In the genomic region with DNA sequence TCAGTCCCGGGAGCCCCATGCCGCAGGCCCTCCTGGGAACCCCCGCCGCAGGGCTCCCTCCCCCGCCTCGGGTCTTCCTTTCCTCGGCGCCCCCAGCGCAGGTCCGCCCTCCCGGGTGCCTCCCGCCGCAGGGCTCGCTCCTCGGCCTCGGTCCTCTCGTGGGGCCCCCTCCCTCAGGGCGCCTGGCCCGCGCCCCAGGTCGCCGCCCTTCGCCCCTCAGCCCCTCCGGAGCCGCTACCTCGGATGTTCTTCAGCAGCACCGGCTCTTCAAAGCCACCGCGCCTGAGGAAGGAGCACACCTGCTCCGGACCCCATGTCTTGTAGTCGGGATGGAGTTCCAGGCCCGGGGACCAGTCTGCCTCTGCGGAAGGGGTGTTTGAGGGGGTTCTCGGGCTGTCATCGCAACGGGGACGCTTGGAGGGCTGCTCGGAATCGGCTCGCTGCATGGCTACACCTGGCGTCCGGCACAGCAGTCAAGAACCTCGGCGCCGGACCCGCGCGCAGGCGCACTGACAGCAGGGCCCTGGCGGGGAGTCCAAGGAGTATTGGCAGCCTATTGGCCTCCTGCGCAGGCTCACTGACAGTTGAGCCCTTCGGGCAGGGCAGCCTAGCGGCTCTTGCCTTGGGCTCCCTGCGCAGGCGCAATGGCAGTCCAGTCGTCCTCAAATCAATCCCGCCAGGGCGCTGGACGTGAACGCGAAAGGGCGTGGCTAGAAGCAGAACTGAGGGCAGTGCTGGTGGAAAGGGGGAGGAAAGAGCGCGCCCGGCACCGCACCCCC, we compare ENCODE assay signal across 1 cellular context.
TF ChIP-seq lines count a peak whose summit lies in the region.

A gene (minus strand): TSS at position 511 of the 779 bp plus-strand sequence. CDS start 65 bp downstream, at position 446.

TF ChIP-seq in K562, 482 proteins besides CTCF, POLR2A, EP300 and RAD21 (continued from another document):
- TF ChIP-seq ETV1 (tag; conservative IDR thresholded peaks at IDR 0.05; ENCODE audit: low read depth) (no peak), SMAD4 (CRISPR knock-in tag; conservative IDR thresholded peaks at IDR 0.05) (no peak), DMBX1 (CRISPR knock-in tag; IDR thresholded peaks at IDR 0.05; ENCODE audit: borderline replicate concordance) (no peak), MAFK (IDR thresholded peaks at IDR 0.05; ENCODE audit: low read length) (no peak), TAF1 (IDR thresholded peaks at IDR 0.05; ENCODE audit: control insufficient read depth, extremely low read depth, insufficient read depth, low read length, severe bottlenecking) (peak; percentile 48), ZNF699 (CRISPR knock-in tag; IDR thresholded peaks at IDR 0.05; ENCODE audit: insufficient replicate concordance) (no peak)
- TF ChIP-seq, protein P1, sequence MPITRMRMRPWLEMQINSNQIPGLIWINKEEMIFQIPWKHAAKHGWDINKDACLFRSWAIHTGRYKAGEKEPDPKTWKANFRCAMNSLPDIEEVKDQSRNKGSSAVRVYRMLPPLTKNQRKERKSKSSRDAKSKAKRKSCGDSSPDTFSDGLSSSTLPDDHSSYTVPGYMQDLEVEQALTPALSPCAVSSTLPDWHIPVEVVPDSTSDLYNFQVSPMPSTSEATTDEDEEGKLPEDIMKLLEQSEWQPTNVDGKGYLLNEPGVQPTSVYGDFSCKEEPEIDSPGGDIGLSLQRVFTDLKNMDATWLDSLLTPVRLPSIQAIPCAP (CRISPR knock-in tag; IDR thresholded peaks at IDR 0.05; ENCODE audit: borderline replicate concordance) = no peak
- TF ChIP-seq, protein P2, sequence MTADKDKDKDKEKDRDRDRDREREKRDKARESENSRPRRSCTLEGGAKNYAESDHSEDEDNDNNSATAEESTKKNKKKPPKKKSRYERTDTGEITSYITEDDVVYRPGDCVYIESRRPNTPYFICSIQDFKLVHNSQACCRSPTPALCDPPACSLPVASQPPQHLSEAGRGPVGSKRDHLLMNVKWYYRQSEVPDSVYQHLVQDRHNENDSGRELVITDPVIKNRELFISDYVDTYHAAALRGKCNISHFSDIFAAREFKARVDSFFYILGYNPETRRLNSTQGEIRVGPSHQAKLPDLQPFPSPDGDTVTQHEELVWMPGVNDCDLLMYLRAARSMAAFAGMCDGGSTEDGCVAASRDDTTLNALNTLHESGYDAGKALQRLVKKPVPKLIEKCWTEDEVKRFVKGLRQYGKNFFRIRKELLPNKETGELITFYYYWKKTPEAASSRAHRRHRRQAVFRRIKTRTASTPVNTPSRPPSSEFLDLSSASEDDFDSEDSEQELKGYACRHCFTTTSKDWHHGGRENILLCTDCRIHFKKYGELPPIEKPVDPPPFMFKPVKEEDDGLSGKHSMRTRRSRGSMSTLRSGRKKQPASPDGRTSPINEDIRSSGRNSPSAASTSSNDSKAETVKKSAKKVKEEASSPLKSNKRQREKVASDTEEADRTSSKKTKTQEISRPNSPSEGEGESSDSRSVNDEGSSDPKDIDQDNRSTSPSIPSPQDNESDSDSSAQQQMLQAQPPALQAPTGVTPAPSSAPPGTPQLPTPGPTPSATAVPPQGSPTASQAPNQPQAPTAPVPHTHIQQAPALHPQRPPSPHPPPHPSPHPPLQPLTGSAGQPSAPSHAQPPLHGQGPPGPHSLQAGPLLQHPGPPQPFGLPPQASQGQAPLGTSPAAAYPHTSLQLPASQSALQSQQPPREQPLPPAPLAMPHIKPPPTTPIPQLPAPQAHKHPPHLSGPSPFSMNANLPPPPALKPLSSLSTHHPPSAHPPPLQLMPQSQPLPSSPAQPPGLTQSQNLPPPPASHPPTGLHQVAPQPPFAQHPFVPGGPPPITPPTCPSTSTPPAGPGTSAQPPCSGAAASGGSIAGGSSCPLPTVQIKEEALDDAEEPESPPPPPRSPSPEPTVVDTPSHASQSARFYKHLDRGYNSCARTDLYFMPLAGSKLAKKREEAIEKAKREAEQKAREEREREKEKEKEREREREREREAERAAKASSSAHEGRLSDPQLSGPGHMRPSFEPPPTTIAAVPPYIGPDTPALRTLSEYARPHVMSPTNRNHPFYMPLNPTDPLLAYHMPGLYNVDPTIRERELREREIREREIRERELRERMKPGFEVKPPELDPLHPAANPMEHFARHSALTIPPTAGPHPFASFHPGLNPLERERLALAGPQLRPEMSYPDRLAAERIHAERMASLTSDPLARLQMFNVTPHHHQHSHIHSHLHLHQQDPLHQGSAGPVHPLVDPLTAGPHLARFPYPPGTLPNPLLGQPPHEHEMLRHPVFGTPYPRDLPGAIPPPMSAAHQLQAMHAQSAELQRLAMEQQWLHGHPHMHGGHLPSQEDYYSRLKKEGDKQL (CRISPR knock-in tag; IDR thresholded peaks at IDR 0.05; ENCODE audit: borderline replicate concordance) = 0 out of 2 replicates have a peak, but pooled peaks have one; percentile 59
- TF ChIP-seq, protein P3, sequence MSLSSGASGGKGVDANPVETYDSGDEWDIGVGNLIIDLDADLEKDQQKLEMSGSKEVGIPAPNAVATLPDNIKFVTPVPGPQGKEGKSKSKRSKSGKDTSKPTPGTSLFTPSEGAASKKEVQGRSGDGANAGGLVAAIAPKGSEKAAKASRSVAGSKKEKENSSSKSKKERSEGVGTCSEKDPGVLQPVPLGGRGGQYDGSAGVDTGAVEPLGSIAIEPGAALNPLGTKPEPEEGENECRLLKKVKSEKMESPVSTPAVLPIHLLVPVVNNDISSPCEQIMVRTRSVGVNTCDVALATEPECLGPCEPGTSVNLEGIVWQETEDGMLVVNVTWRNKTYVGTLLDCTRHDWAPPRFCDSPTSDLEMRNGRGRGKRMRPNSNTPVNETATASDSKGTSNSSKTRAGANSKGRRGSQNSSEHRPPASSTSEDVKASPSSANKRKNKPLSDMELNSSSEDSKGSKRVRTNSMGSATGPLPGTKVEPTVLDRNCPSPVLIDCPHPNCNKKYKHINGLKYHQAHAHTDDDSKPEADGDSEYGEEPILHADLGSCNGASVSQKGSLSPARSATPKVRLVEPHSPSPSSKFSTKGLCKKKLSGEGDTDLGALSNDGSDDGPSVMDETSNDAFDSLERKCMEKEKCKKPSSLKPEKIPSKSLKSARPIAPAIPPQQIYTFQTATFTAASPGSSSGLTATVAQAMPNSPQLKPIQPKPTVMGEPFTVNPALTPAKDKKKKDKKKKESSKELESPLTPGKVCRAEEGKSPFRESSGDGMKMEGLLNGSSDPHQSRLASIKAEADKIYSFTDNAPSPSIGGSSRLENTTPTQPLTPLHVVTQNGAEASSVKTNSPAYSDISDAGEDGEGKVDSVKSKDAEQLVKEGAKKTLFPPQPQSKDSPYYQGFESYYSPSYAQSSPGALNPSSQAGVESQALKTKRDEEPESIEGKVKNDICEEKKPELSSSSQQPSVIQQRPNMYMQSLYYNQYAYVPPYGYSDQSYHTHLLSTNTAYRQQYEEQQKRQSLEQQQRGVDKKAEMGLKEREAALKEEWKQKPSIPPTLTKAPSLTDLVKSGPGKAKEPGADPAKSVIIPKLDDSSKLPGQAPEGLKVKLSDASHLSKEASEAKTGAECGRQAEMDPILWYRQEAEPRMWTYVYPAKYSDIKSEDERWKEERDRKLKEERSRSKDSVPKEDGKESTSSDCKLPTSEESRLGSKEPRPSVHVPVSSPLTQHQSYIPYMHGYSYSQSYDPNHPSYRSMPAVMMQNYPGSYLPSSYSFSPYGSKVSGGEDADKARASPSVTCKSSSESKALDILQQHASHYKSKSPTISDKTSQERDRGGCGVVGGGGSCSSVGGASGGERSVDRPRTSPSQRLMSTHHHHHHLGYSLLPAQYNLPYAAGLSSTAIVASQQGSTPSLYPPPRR (CRISPR knock-in tag; IDR thresholded peaks at IDR 0.05; ENCODE audit: borderline replicate concordance) = no peak
